In the genomic region with DNA sequence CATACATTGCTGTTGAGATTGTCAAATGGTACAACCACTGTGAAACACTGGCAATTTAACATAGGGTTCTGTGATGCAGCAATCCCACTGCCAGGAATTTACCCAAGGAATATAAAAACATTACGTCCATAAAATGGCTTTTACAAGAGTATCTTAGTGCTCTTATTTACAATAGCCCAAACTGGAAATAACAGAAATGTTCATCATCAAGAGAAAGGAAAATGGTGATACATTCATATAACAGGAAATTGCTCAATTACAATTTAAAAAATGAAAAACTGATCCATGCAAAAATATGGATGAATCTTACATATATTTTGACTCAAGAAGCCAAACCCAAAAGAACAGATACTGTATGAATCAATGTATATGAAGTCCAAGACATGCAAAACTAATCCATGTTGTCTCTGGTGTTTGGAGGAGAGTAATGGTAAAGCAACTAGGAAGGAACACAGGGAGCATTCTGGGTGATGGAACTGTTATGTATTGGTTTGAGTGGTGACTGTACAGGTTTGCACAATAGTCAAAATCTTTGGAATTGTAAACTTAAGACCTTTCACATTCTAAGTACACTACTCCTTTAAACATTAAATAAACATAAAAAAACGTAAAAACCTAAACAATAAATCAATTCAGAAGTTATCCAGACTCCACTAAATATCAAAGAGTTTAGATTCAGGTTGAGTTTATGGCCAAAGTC, we compare ENCODE assay signal across 1 cellular context.
TF ChIP-seq lines count a peak whose summit lies in the region.

No MANE protein-coding gene starts in this region.

TF ChIP-seq in HepG2, 621 proteins besides CTCF, POLR2A, EP300 and RAD21:
- TF ChIP-seq, protein P1, sequence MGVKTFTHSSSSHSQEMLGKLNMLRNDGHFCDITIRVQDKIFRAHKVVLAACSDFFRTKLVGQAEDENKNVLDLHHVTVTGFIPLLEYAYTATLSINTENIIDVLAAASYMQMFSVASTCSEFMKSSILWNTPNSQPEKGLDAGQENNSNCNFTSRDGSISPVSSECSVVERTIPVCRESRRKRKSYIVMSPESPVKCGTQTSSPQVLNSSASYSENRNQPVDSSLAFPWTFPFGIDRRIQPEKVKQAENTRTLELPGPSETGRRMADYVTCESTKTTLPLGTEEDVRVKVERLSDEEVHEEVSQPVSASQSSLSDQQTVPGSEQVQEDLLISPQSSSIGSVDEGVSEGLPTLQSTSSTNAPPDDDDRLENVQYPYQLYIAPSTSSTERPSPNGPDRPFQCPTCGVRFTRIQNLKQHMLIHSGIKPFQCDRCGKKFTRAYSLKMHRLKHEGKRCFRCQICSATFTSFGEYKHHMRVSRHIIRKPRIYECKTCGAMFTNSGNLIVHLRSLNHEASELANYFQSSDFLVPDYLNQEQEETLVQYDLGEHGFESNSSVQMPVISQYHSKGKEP (CRISPR knock-in tag; IDR thresholded peaks at IDR 0.05), result no peak
- no peak for TF ChIP-seq GATA4 (IDR thresholded peaks at IDR 0.05; ENCODE audit: borderline replicate concordance, low read depth)
- no peak for TF ChIP-seq KAT2B (IDR thresholded peaks at IDR 0.05; ENCODE audit: borderline replicate concordance, low read depth, low read length)
- no peak for TF ChIP-seq TCF7L2 (IDR thresholded peaks at IDR 0.05; ENCODE audit: low read depth, low read length)
- TF ChIP-seq, protein P2, sequence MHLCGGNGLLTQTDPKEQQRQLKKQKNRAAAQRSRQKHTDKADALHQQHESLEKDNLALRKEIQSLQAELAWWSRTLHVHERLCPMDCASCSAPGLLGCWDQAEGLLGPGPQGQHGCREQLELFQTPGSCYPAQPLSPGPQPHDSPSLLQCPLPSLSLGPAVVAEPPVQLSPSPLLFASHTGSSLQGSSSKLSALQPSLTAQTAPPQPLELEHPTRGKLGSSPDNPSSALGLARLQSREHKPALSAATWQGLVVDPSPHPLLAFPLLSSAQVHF (CRISPR knock-in tag; IDR thresholded peaks at IDR 0.05), result no peak
- no peak for TF ChIP-seq ZNF839 (CRISPR knock-in tag; IDR thresholded peaks at IDR 0.05; ENCODE audit: borderline replicate concordance)
- no peak for TF ChIP-seq ZNF431 (CRISPR knock-in tag; IDR thresholded peaks at IDR 0.05; ENCODE audit: borderline replicate concordance, low read depth)
- TF ChIP-seq GZF1 (CRISPR knock-in tag; IDR thresholded peaks at IDR 0.05), result no peak
- TF ChIP-seq, protein P3, sequence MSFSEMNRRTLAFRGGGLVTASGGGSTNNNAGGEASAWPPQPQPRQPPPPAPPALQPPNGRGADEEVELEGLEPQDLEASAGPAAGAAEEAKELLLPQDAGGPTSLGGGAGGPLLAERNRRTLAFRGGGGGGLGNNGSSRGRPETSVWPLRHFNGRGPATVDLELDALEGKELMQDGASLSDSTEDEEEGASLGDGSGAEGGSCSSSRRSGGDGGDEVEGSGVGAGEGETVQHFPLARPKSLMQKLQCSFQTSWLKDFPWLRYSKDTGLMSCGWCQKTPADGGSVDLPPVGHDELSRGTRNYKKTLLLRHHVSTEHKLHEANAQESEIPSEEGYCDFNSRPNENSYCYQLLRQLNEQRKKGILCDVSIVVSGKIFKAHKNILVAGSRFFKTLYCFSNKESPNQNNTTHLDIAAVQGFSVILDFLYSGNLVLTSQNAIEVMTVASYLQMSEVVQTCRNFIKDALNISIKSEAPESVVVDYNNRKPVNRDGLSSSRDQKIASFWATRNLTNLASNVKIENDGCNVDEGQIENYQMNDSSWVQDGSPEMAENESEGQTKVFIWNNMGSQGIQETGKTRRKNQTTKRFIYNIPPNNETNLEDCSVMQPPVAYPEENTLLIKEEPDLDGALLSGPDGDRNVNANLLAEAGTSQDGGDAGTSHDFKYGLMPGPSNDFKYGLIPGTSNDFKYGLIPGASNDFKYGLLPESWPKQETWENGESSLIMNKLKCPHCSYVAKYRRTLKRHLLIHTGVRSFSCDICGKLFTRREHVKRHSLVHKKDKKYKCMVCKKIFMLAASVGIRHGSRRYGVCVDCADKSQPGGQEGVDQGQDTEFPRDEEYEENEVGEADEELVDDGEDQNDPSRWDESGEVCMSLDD (CRISPR knock-in tag; IDR thresholded peaks at IDR 0.05; ENCODE audit: borderline replicate concordance), result no peak
- TF ChIP-seq IKZF1 (IDR thresholded peaks at IDR 0.05), result no peak
- no peak for TF ChIP-seq CCDC6 (CRISPR knock-in tag; IDR thresholded peaks at IDR 0.05)
- TF ChIP-seq, protein P4, sequence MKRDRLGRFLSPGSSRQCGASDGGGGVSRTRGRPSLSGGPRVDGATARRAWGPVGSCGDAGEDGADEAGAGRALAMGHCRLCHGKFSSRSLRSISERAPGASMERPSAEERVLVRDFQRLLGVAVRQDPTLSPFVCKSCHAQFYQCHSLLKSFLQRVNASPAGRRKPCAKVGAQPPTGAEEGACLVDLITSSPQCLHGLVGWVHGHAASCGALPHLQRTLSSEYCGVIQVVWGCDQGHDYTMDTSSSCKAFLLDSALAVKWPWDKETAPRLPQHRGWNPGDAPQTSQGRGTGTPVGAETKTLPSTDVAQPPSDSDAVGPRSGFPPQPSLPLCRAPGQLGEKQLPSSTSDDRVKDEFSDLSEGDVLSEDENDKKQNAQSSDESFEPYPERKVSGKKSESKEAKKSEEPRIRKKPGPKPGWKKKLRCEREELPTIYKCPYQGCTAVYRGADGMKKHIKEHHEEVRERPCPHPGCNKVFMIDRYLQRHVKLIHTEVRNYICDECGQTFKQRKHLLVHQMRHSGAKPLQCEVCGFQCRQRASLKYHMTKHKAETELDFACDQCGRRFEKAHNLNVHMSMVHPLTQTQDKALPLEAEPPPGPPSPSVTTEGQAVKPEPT (CRISPR knock-in tag; IDR thresholded peaks at IDR 0.05; ENCODE audit: low read depth), result no peak
- TF ChIP-seq ZNF335 (CRISPR knock-in tag; IDR thresholded peaks at IDR 0.05), result no peak
- TF ChIP-seq, protein P5, sequence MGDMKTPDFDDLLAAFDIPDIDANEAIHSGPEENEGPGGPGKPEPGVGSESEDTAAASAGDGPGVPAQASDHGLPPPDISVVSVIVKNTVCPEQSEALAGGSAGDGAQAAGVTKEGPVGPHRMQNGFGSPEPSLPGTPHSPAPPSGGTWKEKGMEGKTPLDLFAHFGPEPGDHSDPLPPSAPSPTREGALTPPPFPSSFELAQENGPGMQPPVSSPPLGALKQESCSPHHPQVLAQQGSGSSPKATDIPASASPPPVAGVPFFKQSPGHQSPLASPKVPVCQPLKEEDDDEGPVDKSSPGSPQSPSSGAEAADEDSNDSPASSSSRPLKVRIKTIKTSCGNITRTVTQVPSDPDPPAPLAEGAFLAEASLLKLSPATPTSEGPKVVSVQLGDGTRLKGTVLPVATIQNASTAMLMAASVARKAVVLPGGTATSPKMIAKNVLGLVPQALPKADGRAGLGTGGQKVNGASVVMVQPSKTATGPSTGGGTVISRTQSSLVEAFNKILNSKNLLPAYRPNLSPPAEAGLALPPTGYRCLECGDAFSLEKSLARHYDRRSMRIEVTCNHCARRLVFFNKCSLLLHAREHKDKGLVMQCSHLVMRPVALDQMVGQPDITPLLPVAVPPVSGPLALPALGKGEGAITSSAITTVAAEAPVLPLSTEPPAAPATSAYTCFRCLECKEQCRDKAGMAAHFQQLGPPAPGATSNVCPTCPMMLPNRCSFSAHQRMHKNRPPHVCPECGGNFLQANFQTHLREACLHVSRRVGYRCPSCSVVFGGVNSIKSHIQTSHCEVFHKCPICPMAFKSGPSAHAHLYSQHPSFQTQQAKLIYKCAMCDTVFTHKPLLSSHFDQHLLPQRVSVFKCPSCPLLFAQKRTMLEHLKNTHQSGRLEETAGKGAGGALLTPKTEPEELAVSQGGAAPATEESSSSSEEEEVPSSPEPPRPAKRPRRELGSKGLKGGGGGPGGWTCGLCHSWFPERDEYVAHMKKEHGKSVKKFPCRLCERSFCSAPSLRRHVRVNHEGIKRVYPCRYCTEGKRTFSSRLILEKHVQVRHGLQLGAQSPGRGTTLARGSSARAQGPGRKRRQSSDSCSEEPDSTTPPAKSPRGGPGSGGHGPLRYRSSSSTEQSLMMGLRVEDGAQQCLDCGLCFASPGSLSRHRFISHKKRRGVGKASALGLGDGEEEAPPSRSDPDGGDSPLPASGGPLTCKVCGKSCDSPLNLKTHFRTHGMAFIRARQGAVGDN (CRISPR knock-in tag; IDR thresholded peaks at IDR 0.05), result no peak
- TF ChIP-seq BCLAF1 (IDR thresholded peaks at IDR 0.05), result no peak
- no peak for TF ChIP-seq NCOR1 (IDR thresholded peaks at IDR 0.05; ENCODE audit: borderline replicate concordance, low read length)
- TF ChIP-seq PRDM10 (CRISPR knock-in tag; IDR thresholded peaks at IDR 0.05; ENCODE audit: low read depth), result no peak
